Comparison of ENCODE assay signal across 8 cellular contexts in genomic region chr15:57591237-57591821, GRCh38. TPM values are rescaled to one million over a fixed set of nuclear protein-coding genes. Genes with fewer than 3 reads are reported as not detected.
A peak's percentile ranks its signal among the peaks of the same experiment; 100 is the strongest.
DNase-seq lines count a peak whose midpoint lies in the region; TF ChIP-seq lines count a peak whose summit lies in the region.

No MANE protein-coding gene starts in this region.

- no peak overlapping the region for H2BK20ac ChIP-seq in H9 (ENCODE audit: low read depth, low read length, poor library complexity, severe bottlenecking)

- H3K23ac ChIP-seq in H9 (ENCODE audit: insufficient read length, low read depth, low read length) = no peak overlapping the region

- no peaks in the 10 kb centered on the region for H3K79me2 ChIP-seq in H9 (ENCODE audit: insufficient read depth, low read length)

- no peak overlapping the region for H2BK5ac ChIP-seq in H9 (ENCODE audit: insufficient read length, low read length)

- no peak overlapping the region for H3K18ac ChIP-seq in H9 (ENCODE audit: insufficient read length, low read depth, low read length)

- H3K9ac ChIP-seq in H9 (ENCODE audit: extremely low read depth, insufficient read length, low read length) = no peak overlapping the region
- no peak overlapping the region for H3K9ac ChIP-seq in skeletal muscle satellite cell (ENCODE audit: low read depth, low read length)

- H3K27me3 ChIP-seq in H9 (ENCODE audit: insufficient read depth, low read length) (no peaks in the 10 kb centered on the region), right atrium auricular region (no peaks in the 10 kb centered on the region), skeletal muscle satellite cell (ENCODE audit: control insufficient read depth, insufficient read depth, low read length) (peaks cover 22% of the 10 kb centered on the region)

- H4K20me1 ChIP-seq in H9 (ENCODE audit: control insufficient read depth, insufficient read depth, insufficient read length) = no peaks in the 10 kb centered on the region

- no peaks in the 10 kb centered on the region for H3K36me3 Mint-ChIP-seq in H9 (ENCODE audit: insufficient read depth in 1 of 3, low read depth in 3 of 3)

- no peak overlapping the region for H3K4ac ChIP-seq in H9 (ENCODE audit: low read depth, low read length)

- no peak for TF ChIP-seq CTCF in H9 (conservative IDR thresholded peaks at IDR 0.05)
- no peak for TF ChIP-seq CTCF in right atrium auricular region (IDR thresholded peaks at IDR 0.05)

- peak overlapping the region; percentile 67 to 83 for H3K4me3 Mint-ChIP-seq in H9

- no peak overlapping the region for H3K27ac Mint-ChIP-seq in H9

- H3K4me1 ChIP-seq in H9 (ENCODE audit: insufficient read depth, low read length) (no peaks in the 10 kb centered on the region), right atrium auricular region (peaks cover 0 to 34% of the 10 kb centered on the region in 2 donors), skeletal muscle satellite cell (ENCODE audit: control insufficient read depth, insufficient read depth, low read length) (peaks cover 14% of the 10 kb centered on the region)

- H3K27ac ChIP-seq in H9 (ENCODE audit: insufficient read length, low read depth, low read length) (no peak overlapping the region), right atrium auricular region (peak overlapping the region; percentile 91 to 93)

- no peak overlapping the region for H2BK120ac ChIP-seq in H9 (ENCODE audit: low read depth, low read length, poor library complexity, severe bottlenecking)

- H3K4me3 ChIP-seq in right atrium auricular region = peak overlapping the region; percentile 72 to 81
- peak overlapping the region; percentile 68 for H3K4me3 ChIP-seq in skeletal muscle satellite cell (ENCODE audit: low read length)

- H4K8ac ChIP-seq in H9 (replicated peaks; ENCODE audit: insufficient read length, low read depth, low read length) = no peak overlapping the region

- peaks cover 57% of the 10 kb centered on the region for H3K27me3 Mint-ChIP-seq in H9 (ENCODE audit: low read depth)

- H3K4me1 Mint-ChIP-seq in H9 = peaks cover 10 to 11% of the 10 kb centered on the region in 2 experiments

- H4K91ac ChIP-seq in H9 (ENCODE audit: insufficient read length, low read depth, low read length) = no peak overlapping the region

- no peak overlapping the region for H2BK12ac ChIP-seq in H9 (ENCODE audit: insufficient read length, low read depth, low read length)

- WGBS in H9 (ENCODE audit: extremely low coverage, insufficient read length, low lambda C conversion rate) = no CpG with 5 or more reads among the region's 18 CpGs

- no peak overlapping the region for H2AK5ac ChIP-seq in H9 (ENCODE audit: insufficient read length, low read length)

- H3K56ac ChIP-seq in H9 (ENCODE audit: insufficient read length, low read depth, low read length) = no peak overlapping the region

- H2AFZ ChIP-seq in H9 (ENCODE audit: low read length) = no peak overlapping the region

- peaks cover 3% of the 10 kb centered on the region for H3K23me2 ChIP-seq in H9 (ENCODE audit: insufficient read length, low read depth, low read length, poor library complexity, severe bottlenecking)

- no peak overlapping the region for H4K5ac ChIP-seq in H9 (ENCODE audit: insufficient read length, low read depth, low read length)

- H3K36me3 ChIP-seq in right atrium auricular region (peaks cover 12% of the 10 kb centered on the region), skeletal muscle satellite cell (ENCODE audit: insufficient read depth, low read length) (no peaks in the 10 kb centered on the region)

- no peak overlapping the region for H2BK15ac ChIP-seq in H9 (ENCODE audit: low read depth, low read length)

- H3K9me3 ChIP-seq in H9 (ENCODE audit: control insufficient read depth, low read depth, low read length) = no peaks in the 10 kb centered on the region
- no peaks in the 10 kb centered on the region for H3K9me3 ChIP-seq in right atrium auricular region
- no peaks in the 10 kb centered on the region for H3K9me3 ChIP-seq in skeletal muscle satellite cell (replicated peaks; ENCODE audit: low read length)

- DNase-seq in H9 (no peak), right atrium auricular region (ENCODE audit: low spot score) (no peak), middle frontal gyrus (ENCODE audit: extremely low spot score, low spot score) (no peak), T1000 (lab: John Stamatoyannopoulos, UW) (no peak), DMS 273 treated with DMSO at 0.1 percent for 48 hours (lab: John Stamatoyannopoulos, UW) (no peak), ecto neural progenitor cell (ENCODE audit: low spot score) (no peak)
- DNase-seq in activated CD4-positive, alpha-beta T cell treated with anti-CD3 and anti-CD28 coated beads, Interleukin-2, amount 50 U/mL, for 48 hours = peak; percentile 10 to 21

- H3K4me2 ChIP-seq in H9 (ENCODE audit: insufficient read depth, insufficient read length, low read length) = peak overlapping the region; percentile 53
- peak overlapping the region; percentile 88 for H3K4me2 ChIP-seq in skeletal muscle satellite cell (ENCODE audit: low read length)

- H3K14ac ChIP-seq in H9 (ENCODE audit: insufficient read depth, low read length) = no peak overlapping the region; the same call in 1 of the 2 replicates

- no peaks in the 10 kb centered on the region for H3K79me1 ChIP-seq in H9 (ENCODE audit: insufficient read depth, low read depth, low read length, poor library complexity, severe bottlenecking)

- no peaks in the 10 kb centered on the region for H3K9me3 Mint-ChIP-seq in H9

- no peak overlapping the region for H3T11ph ChIP-seq in H9 (ENCODE audit: low read length)

RNA-seq across cellular contexts. Expression of gene MYZAP, which starts 0.4 kb away (rescaled TPM):
- 0.63 and 0.72 TPM in 2 replicates for total RNA-seq in H9 (2021)
- 100 to 1,000 TPM; 305 to 491 TPM for total RNA-seq in right atrium auricular region
- total RNA-seq in skeletal muscle satellite cell (2012; rRNA removed) = not detected in 2 replicates

Comparison
In these comparisons a context has a peak if more than half of its experiments do, and no peak if none do; other contexts are left out.
1. DNase-seq: peak in activated CD4-positive, alpha-beta T cell treated with anti-CD3 and anti-CD28 coated beads, Interleukin-2, amount 50 U/mL, for 48 hours (2 of 2); none in H9 (single experiment), right atrium auricular region (single experiment), middle frontal gyrus (single experiment), T1000 (single experiment), DMS 273 treated with DMSO at 0.1 percent for 48 hours (single experiment) and ecto neural progenitor cell (single experiment).
2. RNA of gene MYZAP, which starts 0.4 kb away (total RNA-seq): 305 to 491 TPM in right atrium auricular region; 0.63 to 0.72 TPM in H9; every median in the first group is over 100 times any median in the second.